ENCODE assay signal across 1 cellular context in the genomic region with DNA sequence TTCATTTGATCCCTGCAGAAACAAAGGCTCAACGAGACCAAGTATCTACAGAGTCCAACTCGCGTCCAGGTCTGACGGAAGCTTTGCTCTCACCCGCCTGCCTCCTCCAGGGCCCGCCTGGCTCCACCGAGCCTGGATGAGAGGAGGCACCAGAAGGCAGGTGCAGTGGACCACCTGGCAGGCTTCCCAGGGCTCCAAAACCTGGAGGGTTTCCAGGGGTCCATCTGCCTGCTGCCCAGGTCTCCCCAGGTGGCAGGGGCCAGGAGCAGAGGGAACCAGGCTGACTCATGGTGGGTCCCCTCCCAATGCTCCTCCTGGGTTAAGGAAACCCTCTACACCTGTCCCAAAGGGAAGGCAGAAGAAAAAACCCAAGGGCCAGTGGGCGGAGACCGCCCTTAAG.
TF ChIP-seq lines count a peak whose summit lies in the region.

No MANE protein-coding gene starts in this region.

TF ChIP-seq in endothelial cell of umbilical vein, 7 proteins besides CTCF, POLR2A, EP300 and RAD21 (continued from another document):
- TF ChIP-seq MYC (IDR thresholded peaks at IDR 0.05; ENCODE audit: low read depth, low read length) (no peak), GATA2 (IDR thresholded peaks at IDR 0.05; ENCODE audit: insufficient read depth, insufficient read length, low read depth, low read length) (no peak), EZH2 (IDR thresholded peaks at IDR 0.05; ENCODE audit: borderline replicate concordance, low read depth, low read length, severe bottlenecking) (no peak)
